ENCODE assay signal across 2 cellular contexts in genomic region chr15:50577492-50577891, GRCh38.
A peak's percentile ranks its signal among the peaks of the same experiment; 100 is the strongest.
TF ChIP-seq lines count a peak whose summit lies in the region.

No MANE protein-coding gene starts in this region.

TF ChIP-seq in A549, 52 proteins besides CTCF, POLR2A, EP300 and RAD21 (continued from another document):
- TF ChIP-seq ELK1 (IDR thresholded peaks at IDR 0.05; ENCODE audit: low read depth, low read length), result no peak
- no peak for TF ChIP-seq SMC3 (IDR thresholded peaks at IDR 0.05)
- no peak for TF ChIP-seq KDM1A (IDR thresholded peaks at IDR 0.05; ENCODE audit: low read depth)
- no peak for TF ChIP-seq RARB (CRISPR knock-in tag; IDR thresholded peaks at IDR 0.05)
- no peak for TF ChIP-seq MYC (IDR thresholded peaks at IDR 0.05; ENCODE audit: borderline replicate concordance, low read length)
- TF ChIP-seq HDAC2 (IDR thresholded peaks at IDR 0.05), result no peak
- TF ChIP-seq, protein P1, sequence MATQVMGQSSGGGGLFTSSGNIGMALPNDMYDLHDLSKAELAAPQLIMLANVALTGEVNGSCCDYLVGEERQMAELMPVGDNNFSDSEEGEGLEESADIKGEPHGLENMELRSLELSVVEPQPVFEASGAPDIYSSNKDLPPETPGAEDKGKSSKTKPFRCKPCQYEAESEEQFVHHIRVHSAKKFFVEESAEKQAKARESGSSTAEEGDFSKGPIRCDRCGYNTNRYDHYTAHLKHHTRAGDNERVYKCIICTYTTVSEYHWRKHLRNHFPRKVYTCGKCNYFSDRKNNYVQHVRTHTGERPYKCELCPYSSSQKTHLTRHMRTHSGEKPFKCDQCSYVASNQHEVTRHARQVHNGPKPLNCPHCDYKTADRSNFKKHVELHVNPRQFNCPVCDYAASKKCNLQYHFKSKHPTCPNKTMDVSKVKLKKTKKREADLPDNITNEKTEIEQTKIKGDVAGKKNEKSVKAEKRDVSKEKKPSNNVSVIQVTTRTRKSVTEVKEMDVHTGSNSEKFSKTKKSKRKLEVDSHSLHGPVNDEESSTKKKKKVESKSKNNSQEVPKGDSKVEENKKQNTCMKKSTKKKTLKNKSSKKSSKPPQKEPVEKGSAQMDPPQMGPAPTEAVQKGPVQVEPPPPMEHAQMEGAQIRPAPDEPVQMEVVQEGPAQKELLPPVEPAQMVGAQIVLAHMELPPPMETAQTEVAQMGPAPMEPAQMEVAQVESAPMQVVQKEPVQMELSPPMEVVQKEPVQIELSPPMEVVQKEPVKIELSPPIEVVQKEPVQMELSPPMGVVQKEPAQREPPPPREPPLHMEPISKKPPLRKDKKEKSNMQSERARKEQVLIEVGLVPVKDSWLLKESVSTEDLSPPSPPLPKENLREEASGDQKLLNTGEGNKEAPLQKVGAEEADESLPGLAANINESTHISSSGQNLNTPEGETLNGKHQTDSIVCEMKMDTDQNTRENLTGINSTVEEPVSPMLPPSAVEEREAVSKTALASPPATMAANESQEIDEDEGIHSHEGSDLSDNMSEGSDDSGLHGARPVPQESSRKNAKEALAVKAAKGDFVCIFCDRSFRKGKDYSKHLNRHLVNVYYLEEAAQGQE (IDR thresholded peaks at IDR 0.05), result no peak

TF ChIP-seq in K562, 482 proteins besides CTCF, POLR2A, EP300 and RAD21 (continued from another document and continues in another):
- TF ChIP-seq ZNF609 (CRISPR knock-in tag; IDR thresholded peaks at IDR 0.05; ENCODE audit: borderline replicate concordance) (no peak), POLR3G (IDR thresholded peaks at IDR 0.05; ENCODE audit: extremely low read depth, insufficient read length, insufficient replicate concordance) (no peak), EWSR1 (IDR thresholded peaks at IDR 0.05; ENCODE audit: borderline replicate concordance, low read depth, partially characterized antibody) (no peak), JUND (IDR thresholded peaks at IDR 0.05; ENCODE audit: borderline replicate concordance, low read depth, low read length) (no peak), JUND (tag; IDR thresholded peaks at IDR 0.05; ENCODE audit: borderline replicate concordance, low read depth, low read length) (no peak), HNRNPL (IDR thresholded peaks at IDR 0.05; ENCODE audit: low read depth, low read length) (no peak), ZNF395 (CRISPR knock-in tag; IDR thresholded peaks at IDR 0.05) (no peak), RERE (CRISPR knock-in tag; IDR thresholded peaks at IDR 0.05; ENCODE audit: borderline replicate concordance) (no peak), ZNF174 (CRISPR knock-in tag; IDR thresholded peaks at IDR 0.05) (no peak), HDAC3 (IDR thresholded peaks at IDR 0.05; ENCODE audit: borderline replicate concordance, partially characterized antibody) (no peak), ZC3H8 (IDR thresholded peaks at IDR 0.05) (no peak), ETV6 (IDR thresholded peaks at IDR 0.05; ENCODE audit: borderline replicate concordance in 1 of 2, low read depth in 2 of 2, low read length in 1 of 2) (no peak), ETV6 (CRISPR knock-in tag; IDR thresholded peaks at IDR 0.05; ENCODE audit: borderline replicate concordance) (no peak), ZNF316 (IDR thresholded peaks at IDR 0.05) (peak; percentile 75), ZZZ3 (IDR thresholded peaks at IDR 0.05) (no peak), U2AF2 (optimal IDR thresholded peaks at IDR 0.05; ENCODE audit: low read depth, low read length) (no peak), ETV1 (tag; conservative IDR thresholded peaks at IDR 0.05; ENCODE audit: low read depth) (no peak), MAFF (IDR thresholded peaks at IDR 0.05; ENCODE audit: low read length) (0 out of 2 replicates have a peak, but pooled peaks have one; percentile 27), ZNF217 (CRISPR knock-in tag; IDR thresholded peaks at IDR 0.05) (no peak), NFE2L1 (tag; IDR thresholded peaks at IDR 0.05; ENCODE audit: borderline replicate concordance, low read depth) (no peak), ZNF695 (CRISPR knock-in tag; IDR thresholded peaks at IDR 0.05) (no peak), NONO (IDR thresholded peaks at IDR 0.05; ENCODE audit: low read depth in 2 of 2, low read length in 1 of 2) (no peak)
- TF ChIP-seq, protein P2, sequence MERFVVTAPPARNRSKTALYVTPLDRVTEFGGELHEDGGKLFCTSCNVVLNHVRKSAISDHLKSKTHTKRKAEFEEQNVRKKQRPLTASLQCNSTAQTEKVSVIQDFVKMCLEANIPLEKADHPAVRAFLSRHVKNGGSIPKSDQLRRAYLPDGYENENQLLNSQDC (CRISPR knock-in tag; IDR thresholded peaks at IDR 0.05), result no peak
- TF ChIP-seq, protein P3, sequence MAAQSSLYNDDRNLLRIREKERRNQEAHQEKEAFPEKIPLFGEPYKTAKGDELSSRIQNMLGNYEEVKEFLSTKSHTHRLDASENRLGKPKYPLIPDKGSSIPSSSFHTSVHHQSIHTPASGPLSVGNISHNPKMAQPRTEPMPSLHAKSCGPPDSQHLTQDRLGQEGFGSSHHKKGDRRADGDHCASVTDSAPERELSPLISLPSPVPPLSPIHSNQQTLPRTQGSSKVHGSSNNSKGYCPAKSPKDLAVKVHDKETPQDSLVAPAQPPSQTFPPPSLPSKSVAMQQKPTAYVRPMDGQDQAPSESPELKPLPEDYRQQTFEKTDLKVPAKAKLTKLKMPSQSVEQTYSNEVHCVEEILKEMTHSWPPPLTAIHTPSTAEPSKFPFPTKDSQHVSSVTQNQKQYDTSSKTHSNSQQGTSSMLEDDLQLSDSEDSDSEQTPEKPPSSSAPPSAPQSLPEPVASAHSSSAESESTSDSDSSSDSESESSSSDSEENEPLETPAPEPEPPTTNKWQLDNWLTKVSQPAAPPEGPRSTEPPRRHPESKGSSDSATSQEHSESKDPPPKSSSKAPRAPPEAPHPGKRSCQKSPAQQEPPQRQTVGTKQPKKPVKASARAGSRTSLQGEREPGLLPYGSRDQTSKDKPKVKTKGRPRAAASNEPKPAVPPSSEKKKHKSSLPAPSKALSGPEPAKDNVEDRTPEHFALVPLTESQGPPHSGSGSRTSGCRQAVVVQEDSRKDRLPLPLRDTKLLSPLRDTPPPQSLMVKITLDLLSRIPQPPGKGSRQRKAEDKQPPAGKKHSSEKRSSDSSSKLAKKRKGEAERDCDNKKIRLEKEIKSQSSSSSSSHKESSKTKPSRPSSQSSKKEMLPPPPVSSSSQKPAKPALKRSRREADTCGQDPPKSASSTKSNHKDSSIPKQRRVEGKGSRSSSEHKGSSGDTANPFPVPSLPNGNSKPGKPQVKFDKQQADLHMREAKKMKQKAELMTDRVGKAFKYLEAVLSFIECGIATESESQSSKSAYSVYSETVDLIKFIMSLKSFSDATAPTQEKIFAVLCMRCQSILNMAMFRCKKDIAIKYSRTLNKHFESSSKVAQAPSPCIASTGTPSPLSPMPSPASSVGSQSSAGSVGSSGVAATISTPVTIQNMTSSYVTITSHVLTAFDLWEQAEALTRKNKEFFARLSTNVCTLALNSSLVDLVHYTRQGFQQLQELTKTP (IDR thresholded peaks at IDR 0.05; ENCODE audit: low read depth in 1 of 2, partially characterized antibody in 2 of 2), result no peak
- TF ChIP-seq, protein P4, sequence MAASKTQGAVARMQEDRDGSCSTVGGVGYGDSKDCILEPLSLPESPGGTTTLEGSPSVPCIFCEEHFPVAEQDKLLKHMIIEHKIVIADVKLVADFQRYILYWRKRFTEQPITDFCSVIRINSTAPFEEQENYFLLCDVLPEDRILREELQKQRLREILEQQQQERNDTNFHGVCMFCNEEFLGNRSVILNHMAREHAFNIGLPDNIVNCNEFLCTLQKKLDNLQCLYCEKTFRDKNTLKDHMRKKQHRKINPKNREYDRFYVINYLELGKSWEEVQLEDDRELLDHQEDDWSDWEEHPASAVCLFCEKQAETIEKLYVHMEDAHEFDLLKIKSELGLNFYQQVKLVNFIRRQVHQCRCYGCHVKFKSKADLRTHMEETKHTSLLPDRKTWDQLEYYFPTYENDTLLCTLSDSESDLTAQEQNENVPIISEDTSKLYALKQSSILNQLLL (CRISPR knock-in tag; IDR thresholded peaks at IDR 0.05; ENCODE audit: borderline replicate concordance), result no peak
- TF ChIP-seq, protein P5, sequence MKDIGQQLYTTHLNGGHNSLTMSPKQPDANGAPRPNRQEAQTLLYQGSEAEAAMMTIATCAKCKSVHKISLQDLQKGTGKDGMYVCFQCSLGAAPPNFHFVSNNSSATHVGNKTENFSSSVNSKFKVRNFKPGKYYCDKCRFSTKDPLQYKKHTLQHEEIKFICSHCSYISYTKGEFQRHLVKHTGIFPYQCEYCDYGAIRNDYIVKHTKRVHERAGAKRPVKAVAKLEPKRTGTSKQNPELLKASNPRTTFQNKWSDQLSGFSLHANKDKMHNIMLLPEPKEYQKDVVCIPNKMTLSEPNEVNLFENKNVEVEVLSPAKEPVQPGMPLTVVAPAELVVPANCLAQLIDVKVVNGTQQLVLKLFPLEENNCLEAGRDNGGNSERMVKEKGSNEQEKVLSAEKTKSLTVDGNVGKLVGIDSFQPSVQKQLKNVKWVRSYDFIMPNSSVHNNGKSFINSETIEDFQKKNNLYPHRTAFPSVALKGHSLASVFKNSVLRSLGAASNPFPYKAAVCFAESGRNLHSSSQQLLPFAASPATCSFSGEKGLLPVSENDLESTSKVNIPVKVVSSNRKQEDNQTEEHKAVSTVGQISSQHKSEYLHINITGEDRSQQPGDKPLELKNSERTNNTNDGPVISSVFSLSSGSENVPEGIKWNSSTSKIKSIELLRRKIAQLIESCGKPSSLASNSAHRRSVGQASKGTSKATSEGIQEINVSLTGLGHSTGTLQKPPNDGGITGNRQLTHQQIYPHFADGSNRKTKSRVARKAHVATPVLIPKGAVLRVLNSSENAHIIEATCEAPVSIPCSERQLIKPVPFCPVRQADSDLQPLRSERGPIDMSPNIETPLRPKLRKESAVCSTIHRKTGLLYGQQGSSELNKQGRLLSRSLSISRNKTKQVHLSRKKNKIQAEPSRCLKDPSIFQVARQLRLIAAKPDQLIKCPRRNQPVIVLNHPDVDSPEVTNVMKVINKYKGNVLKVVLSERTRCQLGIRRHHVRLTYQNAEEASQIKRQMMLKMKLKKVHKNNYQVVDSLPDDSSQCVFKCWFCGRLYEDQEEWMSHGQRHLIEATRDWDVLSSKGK (CRISPR knock-in tag; IDR thresholded peaks at IDR 0.05), result no peak
